Comparison of ENCODE assay signal across 8 cellular contexts in the genomic region with DNA sequence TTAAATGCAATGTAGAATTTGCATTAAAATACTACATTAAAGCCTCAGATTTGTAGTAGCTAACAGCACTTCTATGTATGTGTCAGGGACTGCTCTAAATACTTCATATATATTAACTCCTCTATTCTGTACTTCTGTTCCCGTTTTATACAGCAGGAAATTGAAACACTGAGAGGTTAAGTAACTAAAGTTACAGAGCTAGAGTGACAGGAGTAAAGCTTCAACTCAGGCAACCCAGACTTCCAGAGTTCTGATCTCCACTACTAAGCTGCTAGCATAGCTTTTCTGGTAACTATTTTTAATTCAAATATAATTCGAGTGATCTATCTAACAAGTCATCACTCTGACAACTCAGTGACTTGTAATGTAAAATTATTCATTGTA. TPM values are rescaled to one million over a fixed set of nuclear protein-coding genes. Genes with fewer than 3 reads are reported as not detected.
DNase-seq lines count a peak whose midpoint lies in the region; ATAC-seq, FAIRE-seq and TF ChIP-seq lines count a peak whose summit lies in the region.

No MANE protein-coding gene starts in this region.

- peak overlapping the region; percentile 91 for H3K4me2 ChIP-seq in OCI-LY1 (ENCODE audit: low read length)
- peak overlapping the region; percentile 92 for H3K4me2 ChIP-seq in endothelial cell of umbilical vein (ENCODE audit: insufficient read depth, low read length)

- no peak for TF ChIP-seq CTCF in OCI-LY1 (IDR thresholded peaks at IDR 0.05; ENCODE audit: low read length)
- TF ChIP-seq CTCF in endothelial cell of umbilical vein (IDR thresholded peaks at IDR 0.05; ENCODE audit: extremely low read depth in 1 of 2, insufficient read depth in 1 of 2, low read depth in 1 of 2, low read length in 2 of 2) = no peak
- TF ChIP-seq CTCF in ovary (IDR thresholded peaks at IDR 0.05) = no peak
- TF ChIP-seq CTCF in mucosa of descending colon (IDR thresholded peaks at IDR 0.05) = no peak

- H3K79me2 ChIP-seq in OCI-LY1 (ENCODE audit: insufficient read depth, low read length) (peaks cover 24% of the 10 kb centered on the region), endothelial cell of umbilical vein (ENCODE audit: control insufficient read depth, insufficient read depth, low read length) (peaks cover 37% of the 10 kb centered on the region)

- no peak for FAIRE-seq in endothelial cell of umbilical vein (lab: Jason Lieb, UNC)

- no peaks in the 10 kb centered on the region for H3K9me1 ChIP-seq in endothelial cell of umbilical vein (replicated peaks; ENCODE audit: control insufficient read depth, extremely low read depth, insufficient read depth, low read length)

- no peak for ATAC-seq in mucosa of descending colon

- no peaks in the 10 kb centered on the region for H3K9me3 Mint-ChIP-seq in activated CD4-positive, alpha-beta T cell treated with anti-CD3 and anti-CD28 coated beads, Interleukin-2, amount 10 ng/mL, durations not matched to agents 7 days and 5 days

- POLR2A ChIA-PET in activated CD4-positive, alpha-beta T cell treated with anti-CD3 and anti-CD28 coated beads, Interleukin-2, amount 10 ng/mL, durations not matched to agents 7 days and 5 days (lab: Charles Lee) = no interaction called here
- POLR2A ChIA-PET in endothelial cell of umbilical vein (lab: Charles Lee) = no interaction called here

- H3K4me1 ChIP-seq in OCI-LY1 (ENCODE audit: insufficient read depth, low read length, severe bottlenecking) = peaks cover 20% of the 10 kb centered on the region
- peaks cover 32% of the 10 kb centered on the region for H3K4me1 ChIP-seq in endothelial cell of umbilical vein (ENCODE audit: control insufficient read depth, extremely low read depth, insufficient read depth, low read length)
- peaks cover 4% of the 10 kb centered on the region for H3K4me1 ChIP-seq in ovary (ENCODE audit: insufficient read depth)
- H3K4me1 ChIP-seq in mucosa of descending colon (ENCODE audit: low read depth) = no peaks in the 10 kb centered on the region

- CTCF ChIA-PET in activated CD4-positive, alpha-beta T cell treated with anti-CD3 and anti-CD28 coated beads, Interleukin-2, amount 10 ng/mL, durations not matched to agents 7 days and 5 days (lab: Charles Lee) = interaction anchor here (0.6 to 1.0 kb wide), 5 partner anchors 9 to 319 kb away, joined by 3 to 4 read pairs (median 3); no protein-coding TSS in a partner anchor
- CTCF ChIA-PET in endothelial cell of umbilical vein (lab: Charles Lee) = interaction anchor here (1.0 to 4.9 kb wide), 9 partner anchors 9 to 316 kb away, joined by 3 to 28 read pairs (median 6); a partner anchor contains a TSS

- H3K27ac Mint-ChIP-seq in activated CD4-positive, alpha-beta T cell treated with anti-CD3 and anti-CD28 coated beads, Interleukin-2, amount 10 ng/mL, durations not matched to agents 7 days and 5 days = no peak overlapping the region

- no peak for DNase-seq in activated CD4-positive, alpha-beta T cell treated with anti-CD3 and anti-CD28 coated beads, Interleukin-2, amount 10 ng/mL, durations not matched to agents 7 days and 5 days
- DNase-seq in activated CD4-positive, alpha-beta T cell treated with anti-CD3 and anti-CD28 coated beads, Interleukin-2, amount 50 U/mL, for 1 hour = no peak
- DNase-seq in endothelial cell of umbilical vein (ENCODE audit: low read depth, low spot score) (no peak), ovary (no peak), SK-N-DZ (ENCODE audit: low spot score) (no peak), DMS153 treated with DMSO at 0.1 percent for 48 hours (lab: John Stamatoyannopoulos, UW; ENCODE audit: unreplicated experiment) (no peak), mucosa of descending colon (no peak)

- TF ChIP-seq POLR2A in endothelial cell of umbilical vein (IDR thresholded peaks at IDR 0.05; ENCODE audit: low read depth, low read length) (no peak), ovary (IDR thresholded peaks at IDR 0.05) (no peak)

- peaks cover 12% of the 10 kb centered on the region for H3K4me1 Mint-ChIP-seq in activated CD4-positive, alpha-beta T cell treated with anti-CD3 and anti-CD28 coated beads, Interleukin-2, amount 10 ng/mL, durations not matched to agents 7 days and 5 days

- H3K27me3 Mint-ChIP-seq in activated CD4-positive, alpha-beta T cell treated with anti-CD3 and anti-CD28 coated beads, Interleukin-2, amount 10 ng/mL, durations not matched to agents 7 days and 5 days = no peaks in the 10 kb centered on the region

- peaks cover under 1% of the 10 kb centered on the region for H3K36me3 Mint-ChIP-seq in activated CD4-positive, alpha-beta T cell treated with anti-CD3 and anti-CD28 coated beads, Interleukin-2, amount 10 ng/mL, durations not matched to agents 7 days and 5 days (ENCODE audit: low read depth)

- H4K20me1 ChIP-seq in OCI-LY1 (ENCODE audit: insufficient read depth, low read length) (no peaks in the 10 kb centered on the region), endothelial cell of umbilical vein (replicated peaks; ENCODE audit: control insufficient read depth, extremely low read depth, insufficient read depth, low read length) (no peaks in the 10 kb centered on the region)

- H3K27ac ChIP-seq in OCI-LY1 (ENCODE audit: low read depth, low read length, poor library complexity, severe bottlenecking) = no peak overlapping the region
- peak overlapping the region; percentile 53 for H3K27ac ChIP-seq in endothelial cell of umbilical vein (ENCODE audit: insufficient read depth, low read depth, low read length)
- H3K27ac ChIP-seq in ovary = peak overlapping the region in 1 of 2 donors; percentile 28

- dilution Hi-C loops in endothelial cell of umbilical vein (cut with MboI; ENCODE audit: extremely low pct_ligation_motif_present, low sequenced_read_pairs) = no loop called here

- intact Hi-C loops in endothelial cell of umbilical vein (cut with micrococcal nuclease) = loop anchor here (1.0 kb wide), 1 partner anchor 30 kb away; no protein-coding TSS in a partner anchor
- intact Hi-C loops in ovary (cut with DNase I) = no loop called here
- intact Hi-C loops in mucosa of descending colon (cut with DNase I, micrococcal nuclease) = no loop called here

- H2AFZ ChIP-seq in OCI-LY1 (ENCODE audit: low read length) = peak overlapping the region; percentile 14; the same call in 1 of the 2 replicates
- H2AFZ ChIP-seq in endothelial cell of umbilical vein (ENCODE audit: low read depth, low read length) = peak overlapping the region; percentile 70

- no peaks in the 10 kb centered on the region for H3F3A ChIP-seq in OCI-LY1 (ENCODE audit: insufficient read depth, low read length)

- no peak for TF ChIP-seq EP300 in ovary (IDR thresholded peaks at IDR 0.05)

- H3K9me3 ChIP-seq in OCI-LY1 (ENCODE audit: low read length) (no peaks in the 10 kb centered on the region), endothelial cell of umbilical vein (replicated peaks; ENCODE audit: control insufficient read depth, insufficient read depth, low read length) (no peaks in the 10 kb centered on the region), ovary (no peaks in the 10 kb centered on the region), mucosa of descending colon (no peaks in the 10 kb centered on the region)

- H3K9ac ChIP-seq in OCI-LY1 (ENCODE audit: low read length) = peak overlapping the region; percentile 74
- peak overlapping the region; percentile 63 for H3K9ac ChIP-seq in endothelial cell of umbilical vein (replicated peaks; ENCODE audit: extremely low read depth, insufficient read depth, low read length)

- H3K36me3 ChIP-seq in OCI-LY1 (ENCODE audit: insufficient read depth, low read length) = no peaks in the 10 kb centered on the region
- H3K36me3 ChIP-seq in endothelial cell of umbilical vein (ENCODE audit: control insufficient read depth in 2 of 2, extremely low read depth in 1 of 2, insufficient read depth in 2 of 2, low read length in 2 of 2) = no peaks in the 10 kb centered on the region
- H3K36me3 ChIP-seq in ovary = no peaks in the 10 kb centered on the region
- H3K36me3 ChIP-seq in mucosa of descending colon (ENCODE audit: low read depth) = no peaks in the 10 kb centered on the region

- H3K27me3 ChIP-seq in OCI-LY1 (ENCODE audit: insufficient read depth, low read length) (no peaks in the 10 kb centered on the region), endothelial cell of umbilical vein (ENCODE audit: control insufficient read depth in 2 of 2, insufficient read depth in 2 of 2, low read length in 2 of 2) (no peaks in the 10 kb centered on the region), ovary (no peaks in the 10 kb centered on the region)

- no peaks in the 10 kb centered on the region for H3K9me2 ChIP-seq in OCI-LY1 (ENCODE audit: low read depth, low read length)

- TSS peak; percentile 85 for BruUV-seq in endothelial cell of umbilical vein (replicated peaks; lab: Mats Ljungman, UMichigan)

- peak overlapping the region; percentile 87 for H3K4me3 Mint-ChIP-seq in activated CD4-positive, alpha-beta T cell treated with anti-CD3 and anti-CD28 coated beads, Interleukin-2, amount 10 ng/mL, durations not matched to agents 7 days and 5 days

- 8 to 11% (median 8%) methylated on average over 2 of the region's 2 CpGs for whole genome bisulfite sequencing in ovary, 3 donors

- H3K4me3 ChIP-seq in OCI-LY1 (ENCODE audit: low read depth, low read length, poor library complexity, severe bottlenecking) = peak overlapping the region; percentile 72
- H3K4me3 ChIP-seq in endothelial cell of umbilical vein (replicated peaks in 1 of 3; ENCODE audit: insufficient read depth in 1 of 3, low read depth in 1 of 3, low read length in 3 of 3) = peak overlapping the region; percentile 57 to 83 (median 63)
- H3K4me3 ChIP-seq in ovary = peak overlapping the region; percentile 57
- H3K4me3 ChIP-seq in mucosa of descending colon = no peak overlapping the region

TF ChIP-seq in endothelial cell of umbilical vein, 7 proteins besides CTCF, POLR2A, EP300 and RAD21 (continues in another document):
- no peak for TF ChIP-seq POLR2AphosphoS5 (IDR thresholded peaks at IDR 0.05; ENCODE audit: insufficient read depth, low read depth, low read length)
- TF ChIP-seq EZH2 (IDR thresholded peaks at IDR 0.05; ENCODE audit: borderline replicate concordance, low read depth, low read length, severe bottlenecking) = no peak
- no peak for TF ChIP-seq MYC (IDR thresholded peaks at IDR 0.05; ENCODE audit: low read depth, low read length)

RNA-seq across cellular contexts. Expression of a gene that starts 0.6 kb away (rescaled TPM):
- total RNA-seq in activated CD4-positive, alpha-beta T cell treated with anti-CD3 and anti-CD28 coated beads, Interleukin-2, amount 10 ng/mL, durations not matched to agents 7 days and 5 days = 10 to 100 TPM; 21.5 to 25.7 TPM
- total RNA-seq in endothelial cell of umbilical vein = 39.6 and 42.0 TPM in 2 replicates
- 7.5 and 11.2 TPM in 2 replicates for polyA plus RNA-seq in endothelial cell of umbilical vein
- polyA plus RNA-seq in endothelial cell of umbilical vein (2011; cell fraction: cytosol; rRNA removed) = 8.3 TPM in 2 replicates
- 25.2 and 28.4 TPM in 2 replicates for polyA plus RNA-seq in endothelial cell of umbilical vein (2011; cell fraction: nucleus; rRNA removed)
- polyA plus RNA-seq in endothelial cell of umbilical vein (2012) = 14.3 and 24.7 TPM in 2 replicates
- polyA minus RNA-seq in endothelial cell of umbilical vein = 50.3 and 59.9 TPM in 2 replicates
- 29.3 TPM for polyA minus RNA-seq in endothelial cell of umbilical vein (2011; cell fraction: cytosol; rRNA and poly(A)+ RNA removed)
- 76.9 and 77.9 TPM in 2 replicates for polyA minus RNA-seq in endothelial cell of umbilical vein (2011; cell fraction: nucleus; rRNA and poly(A)+ RNA removed)
- 10 to 100 TPM; 32.8 to 44.6 (median 35.4) TPM for total RNA-seq in ovary
- polyA plus RNA-seq in ovary = 1 to 10 TPM; 5.1 to 9.6 TPM
- polyA plus RNA-seq in SK-N-DZ (2014; cell fraction: cytosol; rRNA removed) = 12.7 and 21.0 TPM in 2 replicates
- polyA plus RNA-seq in SK-N-DZ (2014; cell fraction: nucleus; rRNA removed) = 8.9 and 17.0 TPM in 2 replicates
- total RNA-seq in mucosa of descending colon = 10 to 100 TPM; 42.7 to 62.8 (median 43.5) TPM
